In genomic region chr17:45262516-45263476, GRCh38 we compare ENCODE assay signal across 9 cellular contexts. TPM values are rescaled to one million over a fixed set of nuclear protein-coding genes. Genes with fewer than 3 reads are reported as not detected.
DNase-seq lines count a peak whose midpoint lies in the region; ATAC-seq and TF ChIP-seq lines count a peak whose summit lies in the region.
"Had no signal": no experiment of that assay in that cellular context is flagged by ENCODE, and none has a peak within 500 bp of the region (broad histone marks: within the 10 kb centered on the region; RNA-seq: fewer than 3 reads in every experiment).

No MANE protein-coding gene starts in this region.

- no peaks in the 10 kb centered on the region for H3K27me3 Mint-ChIP-seq in activated naive CD8-positive, alpha-beta T cell treated with anti-CD3 and anti-CD28 coated beads, Interleukin-2, amount 10 ng/mL, durations not matched to agents 7 days and 5 days

- ATAC-seq in HG02642 (IDR thresholded peaks at IDR 0.05; ENCODE audit: poor library complexity, unreplicated experiment) = peak; percentile 10
- ATAC-seq in activated naive CD8-positive, alpha-beta T cell treated with anti-CD3 and anti-CD28 coated beads, Interleukin-2, amount 10 ng/mL, durations not matched to agents 7 days and 5 days (ENCODE audit: low read depth) = no peak

- intact Hi-C loops in spleen (cut with DNase I; ENCODE audit: low total_unique reads) = no loop called here

- H3K9me3 ChIP-seq in hepatocyte (ENCODE audit: low read depth) (no peaks in the 10 kb centered on the region), spleen (no peaks in the 10 kb centered on the region)

- no peak for TF ChIP-seq POLR2A in spleen (IDR thresholded peaks at IDR 0.05)

- no peaks in the 10 kb centered on the region for H3K9me2 ChIP-seq in hepatocyte (replicated peaks; ENCODE audit: insufficient read depth)

- no peaks in the 10 kb centered on the region for H3K79me2 ChIP-seq in hepatocyte

- H3K36me3 Mint-ChIP-seq in activated naive CD8-positive, alpha-beta T cell treated with anti-CD3 and anti-CD28 coated beads, Interleukin-2, amount 10 ng/mL, durations not matched to agents 7 days and 5 days = peaks cover 4% of the 10 kb centered on the region

- peak overlapping the region; percentile 92 for H3K27ac Mint-ChIP-seq in activated naive CD8-positive, alpha-beta T cell treated with anti-CD3 and anti-CD28 coated beads, Interleukin-2, amount 10 ng/mL, durations not matched to agents 7 days and 5 days

- peaks cover 17% of the 10 kb centered on the region for H3K4me1 ChIP-seq in hepatocyte (ENCODE audit: insufficient read depth)
- H3K4me1 ChIP-seq in spleen = peaks cover 0 to 36% (median 22%) of the 10 kb centered on the region in 6 donors

- H3K4me1 Mint-ChIP-seq in activated naive CD8-positive, alpha-beta T cell treated with anti-CD3 and anti-CD28 coated beads, Interleukin-2, amount 10 ng/mL, durations not matched to agents 7 days and 5 days = peaks cover 18% of the 10 kb centered on the region

- H3K27me3 ChIP-seq in hepatocyte (no peaks in the 10 kb centered on the region), spleen (replicated peaks in 1 of 7) (no peaks in the 10 kb centered on the region)

- no peaks in the 10 kb centered on the region for H4K20me1 ChIP-seq in hepatocyte (ENCODE audit: insufficient read depth, poor library complexity, severe bottlenecking)

- no peak for DNase-seq in activated naive CD8-positive, alpha-beta T cell treated with anti-CD3 and anti-CD28 coated beads, Interleukin-2, amount 10 ng/mL, durations not matched to agents 7 days and 5 days
- DNase-seq in hepatocyte (ENCODE audit: low spot score) = no peak
- DNase-seq in spleen = peak; percentile 68
- no peak for DNase-seq in NCI-H2081 treated with DMSO at 0.1 percent for 48 hours (lab: John Stamatoyannopoulos, UW)
- DNase-seq in NCI-H1417 treated with DMSO at 0.1 percent for 48 hours (lab: John Stamatoyannopoulos, UW) = no peak
- DNase-seq in stimulated activated CD4-positive, alpha-beta T cell treated with anti-CD3 and anti-CD28 coated beads, Interleukin-15, amount 100 ng/mL, for 24 hours = no peak
- no peak for DNase-seq in NCI-H446 treated with DMSO at 0.1 percent for 48 hours (lab: John Stamatoyannopoulos, UW)

- peak overlapping the region; percentile 85 for H3K4me3 Mint-ChIP-seq in activated naive CD8-positive, alpha-beta T cell treated with anti-CD3 and anti-CD28 coated beads, Interleukin-2, amount 10 ng/mL, durations not matched to agents 7 days and 5 days

- H3K9me3 Mint-ChIP-seq in activated naive CD8-positive, alpha-beta T cell treated with anti-CD3 and anti-CD28 coated beads, Interleukin-2, amount 10 ng/mL, durations not matched to agents 7 days and 5 days = no peaks in the 10 kb centered on the region

- H3K4me2 ChIP-seq in hepatocyte = peak overlapping the region; percentile 89

- H3K4me3 ChIP-seq in hepatocyte (no peak overlapping the region), spleen (peak overlapping the region; percentile 57 to 88 (median 70))

- H3K36me3 ChIP-seq in hepatocyte (replicated peaks; ENCODE audit: insufficient read depth, low read depth) (no peaks in the 10 kb centered on the region), spleen (peaks cover 2 to 52% (median 42%) of the 10 kb centered on the region in 6 donors)

- H3K27ac ChIP-seq in hepatocyte (no peak overlapping the region), spleen (peak overlapping the region in 7 of 8 donors; percentile 53 to 87 (median 76))

- WGBS in hepatocyte (ENCODE audit: low lambda C conversion rate, missing lambda C conversion rate) = 78% methylated on average over 18 of the region's 18 CpGs
- 59 to 72% (median 67%) methylated on average over 18 of the region's 18 CpGs for WGBS in spleen, 5 donors

- no peak for TF ChIP-seq CTCF in hepatocyte (IDR thresholded peaks at IDR 0.05; ENCODE audit: poor library complexity)
- TF ChIP-seq CTCF in spleen (IDR thresholded peaks at IDR 0.05 in 8 of 11, conservative IDR thresholded peaks at IDR 0.05 in 3 of 11) = no peak

- H2AFZ ChIP-seq in hepatocyte = peak overlapping the region; percentile 35

- POLR2A ChIA-PET in activated naive CD8-positive, alpha-beta T cell treated with anti-CD3 and anti-CD28 coated beads, Interleukin-2, amount 10 ng/mL, durations not matched to agents 7 days and 5 days (lab: Charles Lee) = interaction anchor here (0.6 to 5.2 kb wide), 6 partner anchors 15 to 128 kb away, joined by 3 to 34 read pairs (median 6); partner anchors contain the start of gene HEXIM1

RNA-seq across cellular contexts. Expression of gene SPATA32, which starts 0.9 kb away (rescaled TPM):
- under 1 TPM; 0.53 to 0.65 TPM for total RNA-seq in activated naive CD8-positive, alpha-beta T cell treated with anti-CD3 and anti-CD28 coated beads, Interleukin-2, amount 10 ng/mL, durations not matched to agents 7 days and 5 days
- total RNA-seq in hepatocyte (not detected in 2 replicates), spleen (under 1 TPM in 1 of 7 donors, not detected in 6; 0.17 TPM)
- polyA plus RNA-seq in hepatocyte (0.19 and 0.31 TPM in 2 replicates), spleen (under 1 TPM in 2 of 3 donors, not detected in 1; 0.08 to 0.09 TPM)
- total RNA-seq: pulmonary artery endothelial cell had no signal

RNA-seq across cellular contexts. Expression of gene FMNL1, which starts 41.1 kb away (rescaled TPM):
- 100 to 1,000 TPM; 408 to 411 TPM for total RNA-seq in activated naive CD8-positive, alpha-beta T cell treated with anti-CD3 and anti-CD28 coated beads, Interleukin-2, amount 10 ng/mL, durations not matched to agents 7 days and 5 days
- total RNA-seq in hepatocyte (0.30 and 1.4 TPM in 2 replicates), spleen (100 to 1,000 TPM; 113 to 281 (median 190) TPM)
- polyA plus RNA-seq in hepatocyte (1.2 and 2.9 TPM in 2 replicates), spleen (10 to 100 TPM; 40.8 to 71.8 (median 62.8) TPM)

RNA-seq across cellular contexts. Expression of gene MAP3K14, which starts 54.0 kb away (rescaled TPM):
- 10 to 100 TPM; 25.9 to 33.7 TPM for total RNA-seq in activated naive CD8-positive, alpha-beta T cell treated with anti-CD3 and anti-CD28 coated beads, Interleukin-2, amount 10 ng/mL, durations not matched to agents 7 days and 5 days
- 2.3 and 3.0 TPM in 2 replicates for total RNA-seq in hepatocyte
- polyA plus RNA-seq in hepatocyte = 3.0 TPM in 2 replicates
- total RNA-seq in spleen = 10 to 100 TPM; 22.1 to 36.3 (median 32.1) TPM
- 10 to 100 TPM; 17.3 to 18.8 (median 18.0) TPM for polyA plus RNA-seq in spleen

Comparison
In these comparisons a context has a peak if more than half of its experiments do, and no peak if none do; other contexts are left out.
1. RNA of gene FMNL1, which starts 41.1 kb away (total RNA-seq): 408 to 411 TPM in activated naive CD8-positive, alpha-beta T cell treated with anti-CD3 and anti-CD28 coated beads, Interleukin-2, amount 10 ng/mL, durations not matched to agents 7 days and 5 days and 113 to 281 TPM in spleen; 0.30 to 1.4 TPM in hepatocyte; every median in the first group is over 10 times any median in the second.